In the genomic region with DNA sequence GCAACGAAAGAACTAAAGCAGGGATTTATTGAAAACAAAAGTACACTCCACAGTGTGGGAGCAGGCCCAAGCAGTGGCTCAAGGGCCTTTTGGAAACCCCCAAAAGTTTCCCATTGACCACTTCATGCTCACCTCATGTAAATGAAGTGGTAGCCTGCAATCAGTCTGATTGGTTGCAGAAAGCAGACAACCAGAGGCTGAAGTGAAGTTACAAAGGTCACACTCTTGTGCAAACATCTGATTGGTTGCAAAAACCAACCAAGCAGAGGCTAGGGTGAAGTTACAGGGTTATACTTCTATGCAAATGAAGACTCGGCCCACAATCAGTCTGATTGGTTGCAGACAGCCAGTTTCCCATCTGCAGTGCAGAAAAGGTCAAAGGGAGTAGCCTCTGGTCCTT, we compare ENCODE assay signal across 21 cellular contexts.
DNase-seq lines count a peak whose midpoint lies in the region; ATAC-seq and TF ChIP-seq lines count a peak whose summit lies in the region.
"Had no signal": no experiment of that assay in that cellular context is flagged by ENCODE, and none has a peak within 500 bp of the region (broad histone marks: within the 10 kb centered on the region; RNA-seq: fewer than 3 reads in every experiment).

No MANE protein-coding gene starts in this region.

- no peak for TF ChIP-seq CTCF in foreskin keratinocyte (conservative IDR thresholded peaks at IDR 0.05)

- no peaks in the 10 kb centered on the region for H3K4me1 ChIP-seq in foreskin keratinocyte
- H3K4me1 ChIP-seq: tibial artery had no signal

- H3K27me3 ChIP-seq in foreskin keratinocyte, result no peaks in the 10 kb centered on the region
- H3K27me3 ChIP-seq: cardiac muscle cell, tibial artery had no signal

- ATAC-seq in GM18867 (IDR thresholded peaks at IDR 0.05; ENCODE audit: unreplicated experiment), result peak; percentile 83
- ATAC-seq in GM21423 (IDR thresholded peaks at IDR 0.05; ENCODE audit: unreplicated experiment), result peak; percentile 58
- ATAC-seq in HG02981 (IDR thresholded peaks at IDR 0.05; ENCODE audit: unreplicated experiment), result peak; percentile 65
- no peak for ATAC-seq in foreskin keratinocyte
- ATAC-seq: activated T-helper 17 cell treated with anti-CD3 and anti-CD28 coated beads, Interleukin-2, amount 50 U/mL, for 72 hours; left cardiac atrium; stimulated activated memory B cell treated with anti-CD40 and anti-IgM and Interleukin-4, amounts not matched to agents 10 μg/mL and 1 μg/mL and 100 μg/mL, for 72 hours had no signal

- H3K27ac ChIP-seq in foreskin keratinocyte, result no peak overlapping the region
- H3K27ac ChIP-seq: cardiac muscle cell, tibial artery, VCaP had no signal

- DNase-seq in NAMALWA (ENCODE audit: low spot score), result peak; percentile 2
- DNase-seq in NCI-H2107 (lab: John Stamatoyannopoulos, UW), result no peak
- no peak for DNase-seq in foreskin keratinocyte
- no peak for DNase-seq in NCI-H2029 (lab: John Stamatoyannopoulos, UW)
- DNase-seq in NK-92 (lab: John Stamatoyannopoulos, UW; ENCODE audit: unreplicated experiment), result no peak
- DNase-seq: AML-193; effector CD8-positive, alpha-beta T cell; KBM-7; left cardiac atrium; midbrain; NCI-H1092; NCI-H774; RPMI8226; tibial artery had no signal
